Comparison of ENCODE assay signal across 8 cellular contexts in genomic region chr15:63041982-63042878, GRCh38. TPM values are rescaled to one million over a fixed set of nuclear protein-coding genes. Genes with fewer than 3 reads are reported as not detected.
DNase-seq lines count a peak whose midpoint lies in the region; ATAC-seq lines count a peak whose summit lies in the region.

Gene TPM1, plus strand, starts transcription at chr15:63042747. Its CDS starts 83 bp downstream, at chr15:63042830.

- DNase-seq in EH (ENCODE audit: low read depth) (peak; percentile 98), MG63 (peak; percentile 54), Right ventricle myocardium inferior (ENCODE audit: missing footprints) (peak; percentile 92), occipital lobe (lab: John Stamatoyannopoulos, UW) (peak; percentile 30), NCI-H1436 (lab: John Stamatoyannopoulos, UW) (no peak), NCI-H1694 treated with DMSO at 0.1 percent for 48 hours (lab: John Stamatoyannopoulos, UW) (no peak)
- DNase-seq in activated naive CD8-positive, alpha-beta T cell treated with anti-CD3 and anti-CD28 coated beads, Interleukin-2, amount 10 ng/mL, durations not matched to agents 7 days and 5 days, result peak; percentile 39
- no peak for DNase-seq in effector CD4-positive, alpha-beta T cell

- no peaks in the 10 kb centered on the region for H3K9me3 ChIP-seq in MG63

- H3K4me3 Mint-ChIP-seq in activated naive CD8-positive, alpha-beta T cell treated with anti-CD3 and anti-CD28 coated beads, Interleukin-2, amount 10 ng/mL, durations not matched to agents 7 days and 5 days, result peak within 1 kb of the TSS; percentile 66

- no peaks in the 10 kb centered on the region for H3K36me3 Mint-ChIP-seq in activated naive CD8-positive, alpha-beta T cell treated with anti-CD3 and anti-CD28 coated beads, Interleukin-2, amount 10 ng/mL, durations not matched to agents 7 days and 5 days

- peaks cover 79% of the 10 kb centered on the region for H3K27me3 Mint-ChIP-seq in activated naive CD8-positive, alpha-beta T cell treated with anti-CD3 and anti-CD28 coated beads, Interleukin-2, amount 10 ng/mL, durations not matched to agents 7 days and 5 days

- H3K27ac Mint-ChIP-seq in activated naive CD8-positive, alpha-beta T cell treated with anti-CD3 and anti-CD28 coated beads, Interleukin-2, amount 10 ng/mL, durations not matched to agents 7 days and 5 days, result no peak within 1 kb of the TSS

- H3K4me1 Mint-ChIP-seq in activated naive CD8-positive, alpha-beta T cell treated with anti-CD3 and anti-CD28 coated beads, Interleukin-2, amount 10 ng/mL, durations not matched to agents 7 days and 5 days, result peaks cover 6% of the 10 kb centered on the region

- H3K36me3 ChIP-seq in MG63, result peaks cover 3% of the 10 kb centered on the region; the same call in 1 of the 2 replicates

- H3K9me3 Mint-ChIP-seq in activated naive CD8-positive, alpha-beta T cell treated with anti-CD3 and anti-CD28 coated beads, Interleukin-2, amount 10 ng/mL, durations not matched to agents 7 days and 5 days, result no peaks in the 10 kb centered on the region

- no peak for ATAC-seq in activated naive CD8-positive, alpha-beta T cell treated with anti-CD3 and anti-CD28 coated beads, Interleukin-2, amount 10 ng/mL, durations not matched to agents 7 days and 5 days (ENCODE audit: low read depth)
- peak; percentile 82 for ATAC-seq in Right ventricle myocardium inferior

- POLR2A ChIA-PET in activated naive CD8-positive, alpha-beta T cell treated with anti-CD3 and anti-CD28 coated beads, Interleukin-2, amount 10 ng/mL, durations not matched to agents 7 days and 5 days (lab: Charles Lee), result no interaction called here

- H3K4me3 ChIP-seq in MG63, result peak within 1 kb of the TSS; percentile 53

- intact Hi-C loops in Right ventricle myocardium inferior (cut with DNase I), result loop anchor here (1.0 to 5.0 kb wide), 6 partner anchors 41 to 193 kb away; no protein-coding TSS in a partner anchor

- no peaks in the 10 kb centered on the region for H3K27me3 ChIP-seq in MG63

RNA-seq across cellular contexts. Expression of gene TPM1, which starts in this region (rescaled TPM):
- 441 and 711 TPM in 2 replicates for total RNA-seq in MG63 (2014; rRNA removed; shearing (Covaris generic); ENCODE audit: low replicate concordance)
- 1 to 10 TPM; 9.9 TPM for total RNA-seq in activated naive CD8-positive, alpha-beta T cell treated with anti-CD3 and anti-CD28 coated beads, Interleukin-2, amount 10 ng/mL, durations not matched to agents 7 days and 5 days
- 13,805 TPM for total RNA-seq in Right ventricle myocardium inferior
- total RNA-seq in occipital lobe, result 101 TPM

Comparison
In these comparisons a context has a peak if more than half of its experiments do, and no peak if none do; other contexts are left out.
1. RNA of gene TPM1 (total RNA-seq): 13,805 TPM in Right ventricle myocardium inferior (single experiment); 441 to 711 TPM in MG63, 101 TPM in occipital lobe (single experiment) and 9.9 TPM in activated naive CD8-positive, alpha-beta T cell treated with anti-CD3 and anti-CD28 coated beads, Interleukin-2, amount 10 ng/mL, durations not matched to agents 7 days and 5 days; every median in the first group is over 10 times any median in the second.
2. DNase-seq: peak in EH (single experiment), MG63 (single experiment), activated naive CD8-positive, alpha-beta T cell treated with anti-CD3 and anti-CD28 coated beads, Interleukin-2, amount 10 ng/mL, durations not matched to agents 7 days and 5 days (single experiment), Right ventricle myocardium inferior (single experiment) and occipital lobe (single experiment); none in NCI-H1436 (single experiment), NCI-H1694 treated with DMSO at 0.1 percent for 48 hours (single experiment) and effector CD4-positive, alpha-beta T cell (single experiment).